9 cellular contexts compared by ENCODE assay signal in genomic region chr15:63944681-63944955, GRCh38.
A peak's percentile ranks its signal among the peaks of the same experiment; 100 is the strongest.
DNase-seq lines count a peak whose midpoint lies in the region; ATAC-seq and TF ChIP-seq lines count a peak whose summit lies in the region.
"Had no signal": no experiment of that assay in that cellular context is flagged by ENCODE, and none has a peak within 500 bp of the region (broad histone marks: within the 10 kb centered on the region; RNA-seq: fewer than 3 reads in every experiment).

No MANE protein-coding gene starts in this region.

- TF ChIP-seq CTCF in natural killer cell (IDR thresholded peaks at IDR 0.05), result no peak

- H3K4me1 Mint-ChIP-seq in natural killer cell (peaks cover 13 to 39% of the 10 kb centered on the region in 2 donors), naive B cell (peaks cover 21 to 59% (median 37%) of the 10 kb centered on the region in 3 donors)
- H3K4me1 Mint-ChIP-seq in natural killer cell treated with Interleukin-12 subunit alpha and Interleukin-12 subunit beta and Interleukin-15 and Interleukin-18, amount 100 ng/mL, for 72 hours (ENCODE audit: low read depth in 2 of 2), result peaks cover 17 to 20% of the 10 kb centered on the region in 2 donors
- peaks cover 18% of the 10 kb centered on the region for H3K4me1 Mint-ChIP-seq in activated T-helper 2 cell treated with anti-CD3 and anti-CD28 coated beads, Interferon-gamma antibody, Interleukin-2, Interleukin-4, amounts not matched to agents 10 μg/mL and 5 μg/mL and 100 μg/mL, durations not matched to agents 14 hours and 24 hours and 36 hours (ENCODE audit: low read depth)

- H3K27me3 Mint-ChIP-seq in natural killer cell (ENCODE audit: low read depth in 2 of 2) (no peaks in the 10 kb centered on the region), naive B cell (peaks cover 0 to 4% (median 0%) of the 10 kb centered on the region in 3 donors)
- no peaks in the 10 kb centered on the region for H3K27me3 Mint-ChIP-seq in natural killer cell treated with Interleukin-12 subunit alpha and Interleukin-12 subunit beta and Interleukin-15 and Interleukin-18, amount 100 ng/mL, for 72 hours
- no peaks in the 10 kb centered on the region for H3K27me3 Mint-ChIP-seq in activated T-helper 2 cell treated with anti-CD3 and anti-CD28 coated beads, Interferon-gamma antibody, Interleukin-2, Interleukin-4, amounts not matched to agents 10 μg/mL and 5 μg/mL and 100 μg/mL, durations not matched to agents 14 hours and 24 hours and 36 hours (ENCODE audit: low read depth)
- H3K27me3 Mint-ChIP-seq: activated naive CD4-positive, alpha-beta T cell treated with anti-CD3 and anti-CD28 coated beads, Interleukin-2, amount 50 U/mL, for 24 hours had no signal

- H3K27ac Mint-ChIP-seq in natural killer cell, result peak overlapping the region; percentile 76 to 84
- H3K27ac Mint-ChIP-seq in natural killer cell treated with Interleukin-12 subunit alpha and Interleukin-12 subunit beta and Interleukin-15 and Interleukin-18, amount 100 ng/mL, for 72 hours, result peak overlapping the region in 1 of 2 donors; percentile 5
- no peak overlapping the region for H3K27ac Mint-ChIP-seq in activated T-helper 2 cell treated with anti-CD3 and anti-CD28 coated beads, Interferon-gamma antibody, Interleukin-2, Interleukin-4, amounts not matched to agents 10 μg/mL and 5 μg/mL and 100 μg/mL, durations not matched to agents 14 hours and 24 hours and 36 hours
- peak overlapping the region in 5 of 6 donors; percentile 13 to 94 (median 51) for H3K27ac Mint-ChIP-seq in naive B cell

- H3K4me3 Mint-ChIP-seq in natural killer cell (no peak overlapping the region), naive B cell (no peak overlapping the region)
- no peak overlapping the region for H3K4me3 Mint-ChIP-seq in natural killer cell treated with Interleukin-12 subunit alpha and Interleukin-12 subunit beta and Interleukin-15 and Interleukin-18, amount 100 ng/mL, for 72 hours
- H3K4me3 Mint-ChIP-seq in activated T-helper 2 cell treated with anti-CD3 and anti-CD28 coated beads, Interferon-gamma antibody, Interleukin-2, Interleukin-4, amounts not matched to agents 10 μg/mL and 5 μg/mL and 100 μg/mL, durations not matched to agents 14 hours and 24 hours and 36 hours (ENCODE audit: low read depth), result no peak overlapping the region
- H3K4me3 Mint-ChIP-seq: activated naive CD4-positive, alpha-beta T cell treated with anti-CD3 and anti-CD28 coated beads, Interleukin-2, amount 50 U/mL, for 24 hours had no signal

- intact Hi-C loops in natural killer cell (cut with micrococcal nuclease), result loop anchor here (2.0 kb wide), 1 partner anchor 66 kb away; no protein-coding TSS in a partner anchor
- intact Hi-C loops in activated T-helper 2 cell treated with anti-CD3 and anti-CD28 coated beads, Interferon-gamma antibody, Interleukin-2, Interleukin-4, amounts not matched to agents 10 μg/mL and 5 μg/mL and 100 μg/mL, durations not matched to agents 14 hours and 24 hours and 36 hours (cut with micrococcal nuclease), result loop anchor here (10.0 kb wide), 1 partner anchor 100 kb away; the partner anchor contains the start of gene DAPK2
- intact Hi-C loops in sciatic nerve (cut with DNase I), result no loop called here

- ATAC-seq in natural killer cell (no peak), naive B cell (ENCODE audit: low read depth in 2 of 2) (no peak), HG02852 (IDR thresholded peaks at IDR 0.05; ENCODE audit: unreplicated experiment) (no peak), sciatic nerve (no peak)
- ATAC-seq in natural killer cell treated with Interleukin-12 subunit alpha and Interleukin-12 subunit beta and Interleukin-15 and Interleukin-18, amount 100 ng/mL, for 72 hours, result no peak

- H3K36me3 Mint-ChIP-seq in natural killer cell, result no peaks in the 10 kb centered on the region
- no peaks in the 10 kb centered on the region for H3K36me3 Mint-ChIP-seq in natural killer cell treated with Interleukin-12 subunit alpha and Interleukin-12 subunit beta and Interleukin-15 and Interleukin-18, amount 100 ng/mL, for 72 hours
- no peaks in the 10 kb centered on the region for H3K36me3 Mint-ChIP-seq in activated T-helper 2 cell treated with anti-CD3 and anti-CD28 coated beads, Interferon-gamma antibody, Interleukin-2, Interleukin-4, amounts not matched to agents 10 μg/mL and 5 μg/mL and 100 μg/mL, durations not matched to agents 14 hours and 24 hours and 36 hours (ENCODE audit: low read depth)
- no peaks in the 10 kb centered on the region for H3K36me3 Mint-ChIP-seq in naive B cell
- H3K36me3 Mint-ChIP-seq: activated naive CD4-positive, alpha-beta T cell treated with anti-CD3 and anti-CD28 coated beads, Interleukin-2, amount 50 U/mL, for 24 hours had no signal

- DNase-seq in natural killer cell, result no peak
- DNase-seq in natural killer cell treated with Interleukin-12 subunit alpha and Interleukin-12 subunit beta and Interleukin-15 and Interleukin-18, amount 100 ng/mL, for 72 hours (ENCODE audit: low spot score), result no peak
- DNase-seq in activated T-helper 2 cell treated with anti-CD3 and anti-CD28 coated beads, Interferon-gamma antibody, Interleukin-2, Interleukin-4, amounts not matched to agents 10 μg/mL and 5 μg/mL and 100 μg/mL, durations not matched to agents 14 hours and 24 hours and 36 hours (ENCODE audit: low spot score), result peak; percentile 5
- no peak for DNase-seq in naive B cell
- no peak for DNase-seq in NCI-H2029 treated with DMSO at 0.1 percent for 48 hours (lab: John Stamatoyannopoulos, UW)
- DNase-seq in sciatic nerve (ENCODE audit: low spot score), result no peak
- DNase-seq: NCI-H187 had no signal

- H3K9me3 Mint-ChIP-seq in natural killer cell (no peaks in the 10 kb centered on the region), naive B cell (peaks cover 0 to 3% (median 0%) of the 10 kb centered on the region in 7 donors)
- H3K9me3 Mint-ChIP-seq in natural killer cell treated with Interleukin-12 subunit alpha and Interleukin-12 subunit beta and Interleukin-15 and Interleukin-18, amount 100 ng/mL, for 72 hours, result no peaks in the 10 kb centered on the region
- H3K9me3 Mint-ChIP-seq in activated T-helper 2 cell treated with anti-CD3 and anti-CD28 coated beads, Interferon-gamma antibody, Interleukin-2, Interleukin-4, amounts not matched to agents 10 μg/mL and 5 μg/mL and 100 μg/mL, durations not matched to agents 14 hours and 24 hours and 36 hours, result no peaks in the 10 kb centered on the region
- H3K9me3 Mint-ChIP-seq: activated naive CD4-positive, alpha-beta T cell treated with anti-CD3 and anti-CD28 coated beads, Interleukin-2, amount 50 U/mL, for 24 hours had no signal
